In the genomic region with DNA sequence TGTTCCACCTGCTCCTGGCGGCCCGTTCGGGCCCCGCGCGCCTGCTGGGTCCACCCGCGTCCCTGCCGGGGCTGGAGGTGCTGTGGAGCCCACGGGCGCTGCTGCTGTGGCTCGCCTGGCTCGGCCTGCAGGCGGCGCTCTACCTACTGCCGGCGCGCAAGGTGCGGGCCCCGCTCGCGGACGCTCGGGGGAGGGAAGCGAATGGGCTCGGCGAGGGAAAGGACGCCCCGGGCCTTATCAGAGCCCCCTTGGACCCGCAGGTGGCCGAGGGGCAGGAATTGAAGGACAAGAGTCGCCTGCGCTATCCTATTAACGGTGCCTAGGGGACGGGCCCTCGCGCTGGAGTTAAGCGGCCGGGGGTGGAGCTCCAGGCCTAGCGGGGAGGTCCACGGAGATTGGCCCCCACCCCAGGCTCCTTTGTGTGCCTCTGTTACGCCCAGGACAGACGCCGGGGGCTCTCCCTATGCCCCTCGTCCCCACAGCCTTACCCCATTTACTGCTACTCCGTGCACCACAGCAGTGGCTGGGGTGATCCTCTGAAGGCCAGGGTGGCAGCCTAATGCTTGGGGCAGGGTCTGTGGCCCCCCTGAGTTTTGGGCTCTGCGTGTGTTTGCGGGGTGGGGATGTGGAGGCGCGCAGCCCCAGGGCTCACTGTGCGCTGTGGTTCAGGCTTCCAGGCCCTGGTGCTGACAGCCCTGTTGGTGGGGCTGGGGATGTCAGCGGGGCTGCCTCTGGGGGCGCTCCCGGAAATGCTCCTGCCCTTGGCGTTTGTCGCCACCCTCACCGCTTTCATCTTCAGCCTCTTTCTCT, we compare ENCODE assay signal across 8 cellular contexts. TPM values are rescaled to one million over a fixed set of nuclear protein-coding genes. Genes with fewer than 3 reads are reported as not detected.
DNase-seq lines count a peak whose midpoint lies in the region; ATAC-seq and TF ChIP-seq lines count a peak whose summit lies in the region.

No MANE protein-coding gene starts in this region.

- H3K9me3 ChIP-seq in muscle layer of duodenum (ENCODE audit: control insufficient read depth in 1 of 2, low read length in 2 of 2): no peaks in the 10 kb centered on the region

- peak; percentile 33 for ATAC-seq in GM19463 (IDR thresholded peaks at IDR 0.05; ENCODE audit: unreplicated experiment)

- peaks cover 22% of the 10 kb centered on the region for H3K27me3 Mint-ChIP-seq in endothelial cell (ENCODE audit: unreplicated experiment)

- peak overlapping the region; percentile 84 for H3K4me3 Mint-ChIP-seq in endothelial cell (ENCODE audit: unreplicated experiment)

- no peaks in the 10 kb centered on the region for H3K9me3 Mint-ChIP-seq in endothelial cell (ENCODE audit: unreplicated experiment)

- peak overlapping the region; percentile 62 to 76 for H3K4me3 ChIP-seq in muscle layer of duodenum (ENCODE audit: low read depth in 1 of 2, low read length in 2 of 2)

- H3K4me1 Mint-ChIP-seq in endothelial cell (ENCODE audit: unreplicated experiment): peaks cover 6% of the 10 kb centered on the region

- peaks cover 4 to 23% of the 10 kb centered on the region in 2 donors for H3K36me3 ChIP-seq in muscle layer of duodenum (ENCODE audit: control insufficient read depth in 1 of 2, insufficient read depth in 2 of 2, low read length in 2 of 2)

- H3K4me1 ChIP-seq in muscle layer of duodenum (ENCODE audit: control insufficient read depth in 1 of 2, insufficient read depth in 2 of 2, low read length in 2 of 2): peaks cover 4 to 51% of the 10 kb centered on the region in 2 donors

- peak; percentile 82 for TF ChIP-seq CTCF in endothelial cell (IDR thresholded peaks at IDR 0.05; ENCODE audit: unreplicated experiment)

- no peaks in the 10 kb centered on the region for H3K27me3 ChIP-seq in muscle layer of duodenum (ENCODE audit: low read depth, low read length)

- peaks cover 16% of the 10 kb centered on the region for H3K36me3 Mint-ChIP-seq in endothelial cell (ENCODE audit: low read depth, unreplicated experiment)

- no peak overlapping the region for H3K27ac Mint-ChIP-seq in endothelial cell (ENCODE audit: unreplicated experiment)

- peak; percentile 73 for DNase-seq in CD1c-positive myeloid dendritic cell (ENCODE audit: extremely low spot score)
- DNase-seq in NCI-H2196 (lab: John Stamatoyannopoulos, UW; ENCODE audit: unreplicated experiment): peak; percentile 69
- DNase-seq in activated CD8-positive, alpha-beta memory T cell treated with anti-CD3 and anti-CD28 coated beads for 24 hours: peak; percentile 89
- DNase-seq in endothelial cell (ENCODE audit: low spot score): peak; percentile 61
- DNase-seq in stimulated activated naive CD4-positive, alpha-beta T cell treated with Interleukin-2 at 50 U/mL for 16 hours (lab: John Stamatoyannopoulos, UW): peak; percentile 59
- no peak for DNase-seq in ureter (ENCODE audit: low spot score)

- no peak overlapping the region for H3K27ac ChIP-seq in muscle layer of duodenum (ENCODE audit: low read length)

RNA-seq across cellular contexts. Expression of a gene that starts 1.1 kb away (rescaled TPM):
- total RNA-seq in endothelial cell (ENCODE audit: unreplicated experiment) (35.6 TPM), ureter (37.5 TPM)

RNA-seq across cellular contexts. Expression of a gene that starts 4.7 kb away (rescaled TPM):
- total RNA-seq in endothelial cell (ENCODE audit: unreplicated experiment): 6.0 TPM
- 13.7 TPM for total RNA-seq in ureter

RNA-seq across cellular contexts. Expression of a gene that starts 9.2 kb away (rescaled TPM):
- total RNA-seq in endothelial cell (ENCODE audit: unreplicated experiment) (998 TPM), ureter (999 TPM)

RNA-seq across cellular contexts. Expression of a gene that starts 9.4 kb away (rescaled TPM):
- total RNA-seq in endothelial cell (ENCODE audit: unreplicated experiment) (40.2 TPM), ureter (49.8 TPM)

RNA-seq across cellular contexts. Expression of a gene that starts 16.7 kb away (rescaled TPM):
- total RNA-seq in endothelial cell (ENCODE audit: unreplicated experiment) (161 TPM), ureter (131 TPM)
